ENCODE assay signal across 2 cellular contexts in the genomic region with DNA sequence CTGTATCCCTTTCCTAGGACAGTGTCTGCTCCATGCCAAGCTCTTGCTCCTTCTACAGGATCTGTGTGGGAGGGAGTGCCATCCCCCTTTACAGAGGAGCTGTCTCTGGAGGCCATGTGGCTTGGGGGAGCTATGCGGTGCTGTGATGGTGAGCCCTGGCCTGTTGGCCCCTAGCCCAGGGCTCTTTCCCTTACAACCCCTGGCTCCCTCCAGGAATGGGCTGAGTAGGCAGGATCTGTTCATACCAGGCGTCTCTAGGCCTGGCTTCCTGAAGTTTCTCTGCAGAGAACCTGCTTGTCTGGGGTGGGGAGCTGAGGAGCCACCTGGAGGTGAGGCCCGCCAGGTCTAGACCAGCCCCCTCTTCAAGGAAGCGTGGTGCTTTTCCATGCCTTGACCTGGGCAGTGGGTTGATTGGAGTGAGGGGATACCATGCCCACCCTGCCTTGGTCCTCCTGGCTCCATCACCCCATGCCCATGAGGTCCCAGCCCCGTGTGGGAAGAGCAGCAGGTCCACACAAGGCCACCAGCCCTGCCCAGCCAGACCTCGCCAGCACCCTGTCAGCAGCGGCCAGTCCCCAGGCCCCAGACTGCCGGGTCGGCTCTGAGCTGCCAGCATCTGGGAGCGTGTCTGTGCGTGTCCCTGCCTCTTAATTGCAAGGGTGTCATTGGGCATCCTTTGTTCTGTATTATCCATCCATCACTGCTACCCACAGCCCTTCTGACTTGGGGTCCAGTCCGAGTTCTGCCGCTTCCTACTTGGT.
TF ChIP-seq lines count a peak whose summit lies in the region.

No MANE protein-coding gene starts in this region.

TF ChIP-seq in IMR-90, 13 proteins besides CTCF, POLR2A, EP300 and RAD21:
- no peak for TF ChIP-seq NFE2L2 (IDR thresholded peaks at IDR 0.05; ENCODE audit: low read depth, low read length)
- TF ChIP-seq RFX5 (IDR thresholded peaks at IDR 0.05; ENCODE audit: low read depth, low read length) = no peak
- no peak for TF ChIP-seq MXI1 (IDR thresholded peaks at IDR 0.05; ENCODE audit: borderline replicate concordance, low read depth, low read length)
- no peak for TF ChIP-seq MAZ (IDR thresholded peaks at IDR 0.05; ENCODE audit: borderline replicate concordance, low read depth, low read length)
- TF ChIP-seq USF2 (IDR thresholded peaks at IDR 0.05; ENCODE audit: low read depth, low read length) = no peak
- no peak for TF ChIP-seq RCOR1 (IDR thresholded peaks at IDR 0.05; ENCODE audit: insufficient replicate concordance, low read length)
- TF ChIP-seq SMC3 (IDR thresholded peaks at IDR 0.05; ENCODE audit: low read depth, low read length) = no peak
- no peak for TF ChIP-seq ELK1 (IDR thresholded peaks at IDR 0.05; ENCODE audit: borderline replicate concordance, low read depth, low read length)
- TF ChIP-seq CHD1 (IDR thresholded peaks at IDR 0.05; ENCODE audit: low read depth, low read length) = no peak

TF ChIP-seq in H1, 55 proteins besides CTCF, POLR2A, EP300 and RAD21:
- no peak for TF ChIP-seq POU5F1 (IDR thresholded peaks at IDR 0.05; ENCODE audit: low read depth, low read length)
